8 cellular contexts compared by ENCODE assay signal in the genomic region with DNA sequence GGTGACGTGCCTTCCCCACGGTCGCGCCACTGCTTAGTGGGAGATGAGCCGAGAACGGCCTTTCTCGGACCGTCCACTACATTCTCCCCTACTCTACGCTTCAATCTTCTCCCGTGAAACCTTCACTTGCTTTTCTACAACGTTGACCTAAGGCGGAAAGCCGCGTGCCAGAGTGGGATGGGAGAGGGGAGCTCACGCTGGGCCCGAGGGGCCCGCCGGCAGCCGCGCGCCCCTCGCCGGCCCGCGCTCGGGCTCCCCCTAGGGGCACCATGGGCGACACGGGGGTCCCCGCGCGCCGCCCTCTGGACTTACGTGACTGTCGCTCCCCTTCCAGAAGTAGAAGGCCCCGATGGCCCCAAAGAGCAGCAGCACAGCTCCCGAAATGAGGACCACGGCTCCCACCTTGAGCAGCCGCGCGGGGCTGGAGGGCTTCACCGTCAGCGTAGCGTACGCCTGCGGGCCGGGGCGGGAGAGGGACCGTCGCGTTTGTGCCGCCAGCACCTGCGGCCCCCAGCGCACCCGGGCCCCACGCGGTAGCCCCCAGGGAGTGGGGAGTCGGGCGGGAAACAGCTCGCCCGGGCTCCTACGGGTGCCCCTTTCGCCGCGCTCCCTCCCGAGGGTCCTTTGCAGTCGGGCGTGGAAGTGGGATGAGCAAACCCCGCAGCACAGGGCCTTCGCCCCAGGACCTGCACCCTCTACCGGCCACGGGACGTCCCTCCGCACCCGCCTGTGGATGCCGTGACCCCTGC. TPM values are rescaled to one million over a fixed set of nuclear protein-coding genes. Genes with fewer than 3 reads are reported as not detected.
DNase-seq lines count a peak whose midpoint lies in the region; ATAC-seq and TF ChIP-seq lines count a peak whose summit lies in the region.

No MANE protein-coding gene starts in this region.

- DNase-seq in AG20443 (ENCODE audit: low spot score), result peak; percentile 12
- DNase-seq in activated T-cell treated with anti-CD3 and anti-CD28 coated beads for 48 hours (ENCODE audit: low read depth), result peak; percentile 27
- DNase-seq in left cardiac atrium, result peak; percentile 26
- DNase-seq in sigmoid colon, result no peak
- DNase-seq in effector CD4-positive, alpha-beta T cell, result no peak

- TF ChIP-seq EP300 in sigmoid colon (IDR thresholded peaks at IDR 0.05), result no peak

- intact Hi-C loops in left cardiac atrium (cut with DNase I), result no loop called here
- intact Hi-C loops in sigmoid colon (cut with DNase I), result no loop called here

- H3K4me1 ChIP-seq in sigmoid colon, result peaks cover 0 to 13% (median 11%) of the 10 kb centered on the region in 4 donors

- peak in 1 of 4 experiments; percentile 27 for TF ChIP-seq CTCF in sigmoid colon (IDR thresholded peaks at IDR 0.05)

- H3K27me3 ChIP-seq in sigmoid colon, result peaks cover 17 to 56% (median 25%) of the 10 kb centered on the region in 3 donors

- no peaks in the 10 kb centered on the region for H3K36me3 ChIP-seq in sigmoid colon

- no peak overlapping the region for H3K27ac ChIP-seq in sigmoid colon

- peaks cover 0 to 4% (median 0%) of the 10 kb centered on the region in 4 donors for H3K9me3 ChIP-seq in sigmoid colon

- peak overlapping the region in 3 of 4 donors; percentile 21 to 45 (median 45) for H3K4me3 ChIP-seq in sigmoid colon

- 7 to 22% methylated on average over 75 of the region's 75 CpGs for WGBS in sigmoid colon, 2 donors

- no peak for TF ChIP-seq POLR2A in sigmoid colon (IDR thresholded peaks at IDR 0.05)

- ATAC-seq in GM21723 (IDR thresholded peaks at IDR 0.05; ENCODE audit: unreplicated experiment) (peak; percentile 73), left cardiac atrium (peak; percentile 70 to 72), HG02973 (IDR thresholded peaks at IDR 0.05; ENCODE audit: unreplicated experiment) (no peak), GM21737 (IDR thresholded peaks at IDR 0.05; ENCODE audit: unreplicated experiment) (no peak)

RNA-seq across cellular contexts. Expression of gene CNMD, which starts 0.7 kb away (rescaled TPM):
- not detected for total RNA-seq in left cardiac atrium
- not detected for total RNA-seq in sigmoid colon
- polyA plus RNA-seq in sigmoid colon, result under 1 TPM in 1 of 3 donors, not detected in 2; 0.10 TPM

Comparison
In these comparisons a context has a peak if more than half of its experiments do, and no peak if none do; other contexts are left out.
1. DNase-seq: peak in AG20443 (single experiment), activated T-cell treated with anti-CD3 and anti-CD28 coated beads for 48 hours (single experiment) and left cardiac atrium (single experiment); none in sigmoid colon (single experiment) and effector CD4-positive, alpha-beta T cell (single experiment).
2. ATAC-seq: peak in GM21723 (single experiment) and left cardiac atrium (2 of 2); none in HG02973 (single experiment) and GM21737 (single experiment).